In genomic region chr7:13911920-13912319, GRCh38 we compare ENCODE assay signal across 1 cellular context.
TF ChIP-seq lines count a peak whose summit lies in the region.

No MANE protein-coding gene starts in this region.

TF ChIP-seq in SK-N-SH treated with all-trans-retinoic acid at 6 μM for 48 hours, 23 proteins besides CTCF, POLR2A, EP300 and RAD21:
- TF ChIP-seq, protein P1, sequence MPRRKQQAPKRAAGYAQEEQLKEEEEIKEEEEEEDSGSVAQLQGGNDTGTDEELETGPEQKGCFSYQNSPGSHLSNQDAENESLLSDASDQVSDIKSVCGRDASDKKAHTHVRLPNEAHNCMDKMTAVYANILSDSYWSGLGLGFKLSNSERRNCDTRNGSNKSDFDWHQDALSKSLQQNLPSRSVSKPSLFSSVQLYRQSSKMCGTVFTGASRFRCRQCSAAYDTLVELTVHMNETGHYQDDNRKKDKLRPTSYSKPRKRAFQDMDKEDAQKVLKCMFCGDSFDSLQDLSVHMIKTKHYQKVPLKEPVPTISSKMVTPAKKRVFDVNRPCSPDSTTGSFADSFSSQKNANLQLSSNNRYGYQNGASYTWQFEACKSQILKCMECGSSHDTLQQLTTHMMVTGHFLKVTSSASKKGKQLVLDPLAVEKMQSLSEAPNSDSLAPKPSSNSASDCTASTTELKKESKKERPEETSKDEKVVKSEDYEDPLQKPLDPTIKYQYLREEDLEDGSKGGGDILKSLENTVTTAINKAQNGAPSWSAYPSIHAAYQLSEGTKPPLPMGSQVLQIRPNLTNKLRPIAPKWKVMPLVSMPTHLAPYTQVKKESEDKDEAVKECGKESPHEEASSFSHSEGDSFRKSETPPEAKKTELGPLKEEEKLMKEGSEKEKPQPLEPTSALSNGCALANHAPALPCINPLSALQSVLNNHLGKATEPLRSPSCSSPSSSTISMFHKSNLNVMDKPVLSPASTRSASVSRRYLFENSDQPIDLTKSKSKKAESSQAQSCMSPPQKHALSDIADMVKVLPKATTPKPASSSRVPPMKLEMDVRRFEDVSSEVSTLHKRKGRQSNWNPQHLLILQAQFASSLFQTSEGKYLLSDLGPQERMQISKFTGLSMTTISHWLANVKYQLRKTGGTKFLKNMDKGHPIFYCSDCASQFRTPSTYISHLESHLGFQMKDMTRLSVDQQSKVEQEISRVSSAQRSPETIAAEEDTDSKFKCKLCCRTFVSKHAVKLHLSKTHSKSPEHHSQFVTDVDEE (CRISPR knock-in tag; IDR thresholded peaks at IDR 0.05) = peak; percentile 45; the same call in 1 of the 2 replicates
- TF ChIP-seq PPARA (CRISPR knock-in tag; IDR thresholded peaks at IDR 0.05; ENCODE audit: borderline replicate concordance) (no peak), ISL1 (CRISPR knock-in tag; IDR thresholded peaks at IDR 0.05) (no peak), RARB (CRISPR knock-in tag; IDR thresholded peaks at IDR 0.05) (no peak), ZNF565 (CRISPR knock-in tag; conservative IDR thresholded peaks at IDR 0.05; ENCODE audit: low read depth) (no peak), CSRNP3 (CRISPR knock-in tag; IDR thresholded peaks at IDR 0.05) (no peak), ZFP30 (CRISPR knock-in tag; IDR thresholded peaks at IDR 0.05) (no peak)
- TF ChIP-seq, protein P2, sequence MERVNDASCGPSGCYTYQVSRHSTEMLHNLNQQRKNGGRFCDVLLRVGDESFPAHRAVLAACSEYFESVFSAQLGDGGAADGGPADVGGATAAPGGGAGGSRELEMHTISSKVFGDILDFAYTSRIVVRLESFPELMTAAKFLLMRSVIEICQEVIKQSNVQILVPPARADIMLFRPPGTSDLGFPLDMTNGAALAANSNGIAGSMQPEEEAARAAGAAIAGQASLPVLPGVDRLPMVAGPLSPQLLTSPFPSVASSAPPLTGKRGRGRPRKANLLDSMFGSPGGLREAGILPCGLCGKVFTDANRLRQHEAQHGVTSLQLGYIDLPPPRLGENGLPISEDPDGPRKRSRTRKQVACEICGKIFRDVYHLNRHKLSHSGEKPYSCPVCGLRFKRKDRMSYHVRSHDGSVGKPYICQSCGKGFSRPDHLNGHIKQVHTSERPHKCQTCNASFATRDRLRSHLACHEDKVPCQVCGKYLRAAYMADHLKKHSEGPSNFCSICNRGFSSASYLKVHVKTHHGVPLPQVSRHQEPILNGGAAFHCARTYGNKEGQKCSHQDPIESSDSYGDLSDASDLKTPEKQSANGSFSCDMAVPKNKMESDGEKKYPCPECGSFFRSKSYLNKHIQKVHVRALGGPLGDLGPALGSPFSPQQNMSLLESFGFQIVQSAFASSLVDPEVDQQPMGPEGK (CRISPR knock-in tag; IDR thresholded peaks at IDR 0.05; ENCODE audit: borderline replicate concordance) = no peak
